Comparison of ENCODE assay signal across 8 cellular contexts in the genomic region with DNA sequence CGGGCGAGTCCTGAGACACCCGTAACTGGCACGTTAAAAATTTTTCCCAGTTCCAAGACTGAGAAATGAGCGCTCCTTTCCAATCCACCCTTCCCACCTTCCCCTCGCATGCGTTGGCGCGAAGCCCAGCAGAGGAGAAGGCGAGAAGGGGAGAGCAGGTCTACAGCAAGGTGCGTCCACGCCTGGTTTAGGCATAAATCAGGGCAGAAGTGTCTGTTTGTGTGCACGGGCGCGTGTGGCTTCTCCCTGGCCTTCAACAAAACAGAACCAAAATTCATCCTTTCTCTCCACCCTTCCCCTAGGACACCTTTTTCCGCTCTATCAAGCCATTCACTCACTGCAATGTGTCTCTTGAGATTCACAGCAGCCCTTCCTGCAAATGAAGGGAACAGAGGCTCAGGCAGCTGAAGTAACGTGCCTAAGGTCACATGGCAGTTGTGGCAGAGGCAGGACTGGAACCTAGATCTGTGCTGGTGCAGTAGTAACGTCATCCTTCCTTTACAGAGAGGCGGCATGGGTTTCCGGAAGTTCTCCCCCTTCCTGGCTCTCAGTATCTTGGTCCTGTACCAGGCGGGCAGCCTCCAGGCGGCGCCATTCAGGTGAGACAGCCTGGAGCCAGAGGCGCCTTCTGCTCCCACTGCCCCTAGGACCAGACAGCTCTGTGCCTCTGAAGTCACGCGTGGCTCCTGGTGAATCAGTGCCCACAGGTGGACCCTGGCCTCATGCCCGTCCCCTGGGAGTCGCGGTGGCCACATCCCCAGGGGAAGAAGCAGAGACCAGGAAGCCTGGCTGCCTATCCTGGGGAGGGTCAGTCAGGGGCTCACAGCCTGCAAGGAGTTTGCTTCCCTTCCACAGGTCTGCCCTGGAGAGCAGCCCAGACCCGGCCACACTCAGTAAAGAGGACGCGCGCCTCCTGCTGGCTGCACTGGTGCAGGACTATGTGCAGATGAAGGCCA. TPM values are rescaled to one million over a fixed set of nuclear protein-coding genes. Genes with fewer than 3 reads are reported as not detected.
DNase-seq lines count a peak whose midpoint lies in the region; ATAC-seq and TF ChIP-seq lines count a peak whose summit lies in the region.

No MANE protein-coding gene starts in this region.

- peaks cover 18% of the 10 kb centered on the region for H3K4me1 ChIP-seq in muscle layer of colon (ENCODE audit: insufficient read depth, low read length)

- no peak overlapping the region for H3K27ac ChIP-seq in muscle layer of colon (ENCODE audit: low read depth, low read length)

- no peak for TF ChIP-seq POLR2A in erythroblast (IDR thresholded peaks at IDR 0.05; ENCODE audit: low read length)

- H3K9me3 ChIP-seq in muscle layer of colon (ENCODE audit: low read length), result no peaks in the 10 kb centered on the region

- ATAC-seq in GM21381 (IDR thresholded peaks at IDR 0.05; ENCODE audit: unreplicated experiment), result peak; percentile 93

- H3K36me3 ChIP-seq in muscle layer of colon (ENCODE audit: insufficient read depth, low read length), result no peaks in the 10 kb centered on the region

- peaks cover 0 to 31% of the 10 kb centered on the region in 2 donors for H3K27me3 ChIP-seq in muscle layer of colon (ENCODE audit: control insufficient read depth in 1 of 2, insufficient read depth in 2 of 2, low read length in 2 of 2)

- DNase-seq in COLO829 (ENCODE audit: low spot score) (peak; percentile 48), HT-29 (ENCODE audit: low spot score) (peak; percentile 92), NOMO-1 treated with DMSO at 0.1 percent for 48 hours (lab: John Stamatoyannopoulos, UW; ENCODE audit: unreplicated experiment) (peak; percentile 57), erythroblast (lab: John Stamatoyannopoulos, UW) (peak; percentile 54 to 73)
- DNase-seq in activated CD8-positive, alpha-beta memory T cell treated with anti-CD3 and anti-CD28 coated beads, Interleukin-2, amount 50 U/mL, for 4 hours, result peak; percentile 85
- peak; percentile 79 for DNase-seq in stimulated activated CD8-positive, alpha-beta memory T cell treated with anti-CD3 and anti-CD28 coated beads, Interleukin-7, amount 100 ng/mL, for 24 hours (ENCODE audit: low read depth)

- H3K4me3 ChIP-seq in muscle layer of colon (ENCODE audit: low read depth in 1 of 2, low read length in 2 of 2), result peak overlapping the region; percentile 38 to 65

- H3K9ac ChIP-seq in muscle layer of colon (ENCODE audit: low read length), result no peak overlapping the region

RNA-seq across cellular contexts. Expression of a gene that starts 1.1 kb away (rescaled TPM):
- total RNA-seq in HT-29 (2014; rRNA removed; shearing (Covaris generic)), result not detected in 2 replicates

RNA-seq across cellular contexts. Expression of a gene that starts 40.2 kb away (rescaled TPM):
- 0.29 and 1.7 TPM in 2 replicates for total RNA-seq in HT-29 (2014; rRNA removed; shearing (Covaris generic))
